Comparison of ENCODE assay signal across 24 cellular contexts in the genomic region with DNA sequence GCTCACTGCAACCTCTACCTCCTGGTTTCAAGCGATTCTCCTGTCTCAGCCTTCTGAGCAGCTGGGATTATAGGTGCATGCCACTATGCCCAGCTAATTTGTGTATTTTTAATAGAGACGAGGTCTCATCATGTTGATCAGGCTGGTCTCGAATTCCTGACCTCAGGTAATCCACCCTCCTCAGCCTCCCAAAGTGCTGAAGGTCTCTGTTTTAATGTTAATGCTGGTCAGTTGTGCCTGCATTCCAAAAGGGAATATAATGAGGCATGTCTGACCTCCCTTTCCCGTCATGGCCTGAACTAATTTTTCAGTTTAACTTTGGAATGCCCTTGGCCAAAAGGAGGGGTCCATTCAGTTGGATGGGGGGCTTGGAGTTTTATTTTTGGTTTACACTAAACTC.
"Had no signal": no experiment of that assay in that cellular context is flagged by ENCODE, and none has a peak within 500 bp of the region (broad histone marks: within the 10 kb centered on the region; RNA-seq: fewer than 3 reads in every experiment).

No MANE protein-coding gene starts in this region.

- H3K27me3 Mint-ChIP-seq: activated B cell treated with CpG ODN at 0.5 μM for 24 hours; activated CD4-positive, alpha-beta memory T cell treated with anti-CD3 and anti-CD28 coated beads for 36 hours; activated CD4-positive, alpha-beta T cell treated with anti-CD3 and anti-CD28 coated beads, Interleukin-2, amount 10 ng/mL, durations not matched to agents 24 days and 14 days; activated naive CD8-positive, alpha-beta T cell; activated T-helper 17 cell treated with anti-CD3 and anti-CD28 coated beads, Interleukin-2, amount 50 U/mL, for 72 hours had no signal

- H3K36me3 ChIP-seq: SJSA1 had no signal

- H3K4me1 Mint-ChIP-seq: activated B cell treated with CpG ODN at 0.5 μM for 24 hours; activated CD4-positive, alpha-beta T cell treated with anti-CD3 and anti-CD28 coated beads, Interleukin-2, amount 10 ng/mL, durations not matched to agents 24 days and 14 days; activated T-helper 17 cell treated with anti-CD3 and anti-CD28 coated beads, Interleukin-2, amount 50 U/mL, for 72 hours; brain had no signal

- H3K27me3 ChIP-seq: SJSA1 had no signal

- ATAC-seq: activated T-helper 17 cell treated with anti-CD3 and anti-CD28 coated beads, Interleukin-2, amount 50 U/mL, for 72 hours; PC-3 had no signal

- H3K9me3 Mint-ChIP-seq: activated B cell treated with CpG ODN at 0.5 μM for 24 hours; activated CD4-positive, alpha-beta T cell treated with anti-CD3 and anti-CD28 coated beads, Interleukin-2, amount 10 ng/mL, durations not matched to agents 24 days and 14 days; T-helper 1 cell treated with Interleukin-12 subunit alpha and Interleukin-12 subunit beta and Interleukin-4 antibody, amounts not matched to agents 30 μg/mL and 1 μg/mL, for 36 hours had no signal

- H3K4me1 ChIP-seq: SJSA1 had no signal

- H3K4me3 ChIP-seq: SJSA1 had no signal

- H3K36me3 Mint-ChIP-seq: activated CD4-positive, alpha-beta memory T cell treated with anti-CD3 and anti-CD28 coated beads for 36 hours; activated naive CD8-positive, alpha-beta T cell; brain had no signal

- H3K4me3 Mint-ChIP-seq: activated B cell treated with CpG ODN at 0.5 μM for 24 hours; activated CD4-positive, alpha-beta memory T cell treated with anti-CD3 and anti-CD28 coated beads for 36 hours; activated CD4-positive, alpha-beta T cell treated with anti-CD3 and anti-CD28 coated beads, Interleukin-2, amount 10 ng/mL, durations not matched to agents 24 days and 14 days; activated naive CD4-positive, alpha-beta T cell treated with anti-CD3 and anti-CD28 coated beads for 36 hours; activated naive CD8-positive, alpha-beta T cell; activated T-helper 17 cell treated with anti-CD3 and anti-CD28 coated beads, Interleukin-2, amount 50 U/mL, for 72 hours; T-helper 1 cell treated with Interleukin-12 subunit alpha and Interleukin-12 subunit beta and Interleukin-4 antibody, amounts not matched to agents 30 μg/mL and 1 μg/mL, for 36 hours had no signal

- H3K27ac ChIP-seq: SJSA1 had no signal

- H3K27ac Mint-ChIP-seq: activated B cell treated with CpG ODN at 0.5 μM for 24 hours; activated CD4-positive, alpha-beta memory T cell treated with anti-CD3 and anti-CD28 coated beads for 36 hours; activated CD4-positive, alpha-beta T cell treated with anti-CD3 and anti-CD28 coated beads, Interleukin-2, amount 10 ng/mL, durations not matched to agents 24 days and 14 days; activated naive CD4-positive, alpha-beta T cell treated with anti-CD3 and anti-CD28 coated beads for 36 hours; activated naive CD8-positive, alpha-beta T cell; activated T-helper 17 cell treated with anti-CD3 and anti-CD28 coated beads, Interleukin-2, amount 50 U/mL, for 72 hours; T-helper 1 cell treated with Interleukin-12 subunit alpha and Interleukin-12 subunit beta and Interleukin-4 antibody, amounts not matched to agents 30 μg/mL and 1 μg/mL, for 36 hours had no signal

- DNase-seq: activated B cell treated with CpG ODN at 0.5 μM for 24 hours; activated CD4-positive, alpha-beta memory T cell treated with anti-CD3 and anti-CD28 coated beads for 36 hours; activated CD4-positive, alpha-beta T cell treated with anti-CD3 and anti-CD28 coated beads for 1 hour; activated CD4-positive, alpha-beta T cell treated with anti-CD3 and anti-CD28 coated beads, Interleukin-2, amount 10 ng/mL, durations not matched to agents 24 days and 14 days; activated CD8-positive, alpha-beta memory T cell treated with anti-CD3 and anti-CD28 coated beads for 24 hours; activated gamma-delta T cell; activated naive CD4-positive, alpha-beta T cell treated with anti-CD3 and anti-CD28 coated beads for 36 hours; activated T-cell treated with anti-CD3 and anti-CD28 coated beads, Interleukin-2, amount 50 U/mL, for 48 hours; amygdala; Kasumi-1; KBM-7; NCI-H1092; NCI-H1436; NCI-H1694 treated with DMSO at 0.1 percent for 48 hours; NCI-H2029 treated with DMSO at 0.1 percent for 48 hours; NCI-H446; NCI-H524; PC-3; SHP77 had no signal
